In the genomic region with DNA sequence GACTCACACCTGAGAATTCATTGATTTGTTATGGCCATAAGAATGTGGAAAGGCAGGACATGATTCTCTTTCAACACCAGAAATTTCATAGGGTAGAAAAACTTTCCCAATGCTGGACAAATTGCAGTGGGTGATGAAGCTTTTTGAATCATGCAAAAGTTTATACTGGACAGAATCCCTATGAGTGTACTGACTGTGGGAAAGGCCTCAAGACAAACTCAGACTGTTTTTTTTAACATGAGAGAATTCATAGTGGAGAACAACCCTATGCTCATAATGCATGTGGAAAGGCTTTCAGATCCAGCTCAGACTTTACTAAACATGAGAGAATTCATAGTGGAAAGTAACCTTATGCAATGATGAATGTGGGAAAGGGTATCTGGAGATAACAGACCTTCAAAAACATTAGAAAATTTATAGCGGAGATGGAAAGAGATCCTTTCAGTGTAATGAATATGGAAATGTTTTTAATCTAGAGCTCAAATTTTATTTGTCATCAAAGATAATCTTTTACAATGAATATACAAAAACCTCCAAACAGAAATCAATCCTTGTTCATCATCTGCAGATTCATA, we compare ENCODE assay signal across 26 cellular contexts.
"Had no signal": no experiment of that assay in that cellular context is flagged by ENCODE, and none has a peak within 500 bp of the region (broad histone marks: within the 10 kb centered on the region; RNA-seq: fewer than 3 reads in every experiment).

No MANE protein-coding gene starts in this region.

- H2AFZ ChIP-seq: neural progenitor cell had no signal

- H3K36me3 ChIP-seq: left ventricle myocardium inferior, neutrophil, right atrium auricular region, tibial nerve, uterus had no signal

- H3K9ac ChIP-seq: neural progenitor cell had no signal

- H3K4me1 ChIP-seq: left ventricle myocardium inferior, right atrium auricular region, right lobe of liver, tibial nerve, uterus had no signal

- ATAC-seq: natural killer cell; right lobe of liver; stimulated activated memory B cell treated with anti-CD40 and anti-IgM and Interleukin-4, amounts not matched to agents 10 μg/mL and 1 μg/mL and 100 μg/mL, for 72 hours; stimulated activated naive CD8-positive, alpha-beta T cell treated with anti-CD3 and anti-CD28 coated beads, Interleukin-15, amount 100 ng/mL, for 72 hours had no signal

- H3K4me2 ChIP-seq: neural progenitor cell, smooth muscle cell had no signal

- H3K4me3 ChIP-seq: left ventricle myocardium inferior, lung, neural progenitor cell, right atrium auricular region, right lobe of liver, smooth muscle cell, tibial nerve, uterus had no signal

- H3K27ac ChIP-seq: left ventricle myocardium inferior, neural progenitor cell, neutrophil, right atrium auricular region, right lobe of liver, tibial nerve, uterus had no signal

- H3K27me3 Mint-ChIP-seq: naive B cell; progenitor cell of endocrine pancreas; stimulated activated memory B cell treated with anti-CD40 and anti-IgM and Interleukin-4, amounts not matched to agents 10 μg/mL and 1 μg/mL and 100 μg/mL, for 72 hours; stimulated activated naive CD8-positive, alpha-beta T cell treated with anti-CD3 and anti-CD28 coated beads, Interleukin-15, amount 100 ng/mL, for 72 hours; type B pancreatic cell had no signal

- H3K4me3 Mint-ChIP-seq: mesothelial cell of epicardium; naive B cell; natural killer cell; nephron progenitor cell; neural progenitor cell; stimulated activated memory B cell treated with anti-CD40 and anti-IgM and Interleukin-4, amounts not matched to agents 10 μg/mL and 1 μg/mL and 100 μg/mL, for 72 hours; stimulated activated naive CD8-positive, alpha-beta T cell treated with anti-CD3 and anti-CD28 coated beads, Interleukin-15, amount 100 ng/mL, for 72 hours; type B pancreatic cell had no signal

- H3K27ac Mint-ChIP-seq: mesothelial cell of epicardium; natural killer cell; nephron progenitor cell; neural progenitor cell; progenitor cell of endocrine pancreas; stimulated activated memory B cell treated with anti-CD40 and anti-IgM and Interleukin-4, amounts not matched to agents 10 μg/mL and 1 μg/mL and 100 μg/mL, for 72 hours; stimulated activated naive CD8-positive, alpha-beta T cell treated with anti-CD3 and anti-CD28 coated beads, Interleukin-15, amount 100 ng/mL, for 72 hours; type B pancreatic cell had no signal

- H3K9me3 ChIP-seq: neutrophil, tibial nerve, uterus had no signal

- DNase-seq: islet precursor cell; left ventricle myocardium inferior; mesendoderm; naive B cell; natural killer cell; nephron progenitor cell; occipital lobe; right lobe of liver; stimulated activated CD4-positive, alpha-beta T cell treated with anti-CD3 and anti-CD28 coated beads, Interleukin-1b, Interleukin-23, amount 100 ng/mL, for 48 hours; stimulated activated CD4-positive, alpha-beta T cell treated with anti-CD3 and anti-CD28 coated beads, Interleukin-2, amount 100 ng/mL, for 48 hours; stimulated activated CD4-positive, alpha-beta T cell treated with anti-CD3 and anti-CD28 coated beads, Interleukin-4, amount 100 ng/mL, for 4 hours; stimulated activated CD8-positive, alpha-beta memory T cell treated with anti-CD3 and anti-CD28 coated beads, Interleukin-4, amount 100 ng/mL, for 48 hours; stimulated activated naive CD4-positive, alpha-beta T cell treated with Interleukin-2 at 50 U/mL for 16 hours; stimulated activated naive CD8-positive, alpha-beta T cell treated with anti-CD3 and anti-CD28 coated beads, Interleukin-15, amount 100 ng/mL, for 72 hours; substantia nigra; uterus had no signal

- H3K27me3 ChIP-seq: neural progenitor cell, neutrophil, right atrium auricular region, right lobe of liver, tibial nerve, uterus had no signal

- H3K4me1 Mint-ChIP-seq: nephron progenitor cell; stimulated activated naive CD8-positive, alpha-beta T cell treated with anti-CD3 and anti-CD28 coated beads, Interleukin-15, amount 100 ng/mL, for 72 hours had no signal
